8 cellular contexts compared by ENCODE assay signal in genomic region chr6:136792066-136792944, GRCh38. TPM values are rescaled to one million over a fixed set of nuclear protein-coding genes. Genes with fewer than 3 reads are reported as not detected.
DNase-seq lines count a peak whose midpoint lies in the region; ATAC-seq and TF ChIP-seq lines count a peak whose summit lies in the region.

TSS of gene MAP3K5 (minus strand) at chr6:136792477. CDS start at chr6:136792157, 320 bp downstream.

- H3K9me3 ChIP-seq in neural progenitor cell (ENCODE audit: low read depth) (no peaks in the 10 kb centered on the region), stomach smooth muscle (ENCODE audit: control insufficient read depth in 2 of 2, low read length in 2 of 2) (no peaks in the 10 kb centered on the region)

- H3K9me3 Mint-ChIP-seq in activated T-helper 2 cell treated with anti-CD3 and anti-CD28 coated beads, Interferon-gamma antibody, Interleukin-2, Interleukin-4, amounts not matched to agents 10 μg/mL and 5 μg/mL and 100 μg/mL, durations not matched to agents 14 hours and 24 hours and 36 hours: no peaks in the 10 kb centered on the region
- peaks cover 3% of the 10 kb centered on the region for H3K9me3 Mint-ChIP-seq in neural progenitor cell

- H3K27ac ChIP-seq in neural progenitor cell: no peak within 1 kb of the TSS
- H3K27ac ChIP-seq in stomach smooth muscle (ENCODE audit: low read length): peak within 1 kb of the TSS; percentile 82

- peaks cover 33% of the 10 kb centered on the region for H3K4me1 Mint-ChIP-seq in activated T-helper 2 cell treated with anti-CD3 and anti-CD28 coated beads, Interferon-gamma antibody, Interleukin-2, Interleukin-4, amounts not matched to agents 10 μg/mL and 5 μg/mL and 100 μg/mL, durations not matched to agents 14 hours and 24 hours and 36 hours (ENCODE audit: low read depth)
- H3K4me1 Mint-ChIP-seq in neural progenitor cell: peaks cover 6% of the 10 kb centered on the region

- no peaks in the 10 kb centered on the region for H3K79me2 ChIP-seq in neural progenitor cell (ENCODE audit: low read depth)

- no peaks in the 10 kb centered on the region for H3F3A ChIP-seq in neural progenitor cell (ENCODE audit: low read depth)

- H3K27me3 Mint-ChIP-seq in activated T-helper 2 cell treated with anti-CD3 and anti-CD28 coated beads, Interferon-gamma antibody, Interleukin-2, Interleukin-4, amounts not matched to agents 10 μg/mL and 5 μg/mL and 100 μg/mL, durations not matched to agents 14 hours and 24 hours and 36 hours (ENCODE audit: low read depth): peaks cover 9% of the 10 kb centered on the region
- peaks cover 24% of the 10 kb centered on the region for H3K27me3 Mint-ChIP-seq in neural progenitor cell (ENCODE audit: insufficient read depth, low read depth)

- H3K27me3 ChIP-seq in neural progenitor cell (peaks cover 67% of the 10 kb centered on the region), stomach smooth muscle (ENCODE audit: control insufficient read depth in 1 of 2, insufficient read depth in 2 of 2, low read length in 2 of 2) (no peaks in the 10 kb centered on the region)

- H3K4me1 ChIP-seq in neural progenitor cell (peaks cover 5% of the 10 kb centered on the region), stomach smooth muscle (ENCODE audit: control insufficient read depth, insufficient read depth, low read length) (peaks cover 6% of the 10 kb centered on the region)

- H2AFZ ChIP-seq in neural progenitor cell (replicated peaks): peak within 1 kb of the TSS; percentile 94

- H3K36me3 ChIP-seq in neural progenitor cell (no peaks in the 10 kb centered on the region), stomach smooth muscle (ENCODE audit: control insufficient read depth in 2 of 2, insufficient read depth in 2 of 2, low read length in 2 of 2) (no peaks in the 10 kb centered on the region)

- H3K9ac ChIP-seq in neural progenitor cell: no peak within 1 kb of the TSS
- H3K9ac ChIP-seq in stomach smooth muscle (ENCODE audit: low read length in 2 of 2): peak within 1 kb of the TSS; percentile 84 to 89

- H3K4me2 ChIP-seq in neural progenitor cell: peak within 1 kb of the TSS; percentile 78

- peak; percentile 63 for ATAC-seq in GM21723 (IDR thresholded peaks at IDR 0.05; ENCODE audit: unreplicated experiment)

- peak within 1 kb of the TSS; percentile 96 for H3K27ac Mint-ChIP-seq in activated T-helper 2 cell treated with anti-CD3 and anti-CD28 coated beads, Interferon-gamma antibody, Interleukin-2, Interleukin-4, amounts not matched to agents 10 μg/mL and 5 μg/mL and 100 μg/mL, durations not matched to agents 14 hours and 24 hours and 36 hours
- peak within 1 kb of the TSS; percentile 62 for H3K27ac Mint-ChIP-seq in neural progenitor cell

- DNase-seq in Daoy (ENCODE audit: low read depth) (peak; percentile 86), KBM-7 (peak; percentile 91), RPMI8226 (peak; percentile 92), fibroblast of the aortic adventitia (ENCODE audit: low read depth) (peak; percentile 70), neural progenitor cell (ENCODE audit: low spot score) (peak; percentile 75)
- peak; percentile 84 for DNase-seq in activated T-helper 2 cell treated with anti-CD3 and anti-CD28 coated beads, Interferon-gamma antibody, Interleukin-2, Interleukin-4, amounts not matched to agents 10 μg/mL and 5 μg/mL and 100 μg/mL, durations not matched to agents 14 hours and 24 hours and 36 hours (ENCODE audit: low spot score)

- H4K20me1 ChIP-seq in neural progenitor cell (ENCODE audit: low read depth): no peaks in the 10 kb centered on the region

- H3K4me3 ChIP-seq in fibroblast of the aortic adventitia (ENCODE audit: low read depth, low read length): peak within 1 kb of the TSS; percentile 92
- H3K4me3 ChIP-seq in neural progenitor cell: peak within 1 kb of the TSS; percentile 51
- peak within 1 kb of the TSS; percentile 92 for H3K4me3 ChIP-seq in stomach smooth muscle (ENCODE audit: low read length in 2 of 2)

- peak; percentile 54 for TF ChIP-seq CTCF in fibroblast of the aortic adventitia (IDR thresholded peaks at IDR 0.05; ENCODE audit: insufficient read depth, low read length)
- no peak for TF ChIP-seq CTCF in neural progenitor cell (IDR thresholded peaks at IDR 0.05)

- H3K36me3 Mint-ChIP-seq in activated T-helper 2 cell treated with anti-CD3 and anti-CD28 coated beads, Interferon-gamma antibody, Interleukin-2, Interleukin-4, amounts not matched to agents 10 μg/mL and 5 μg/mL and 100 μg/mL, durations not matched to agents 14 hours and 24 hours and 36 hours (ENCODE audit: low read depth): peaks cover 8% of the 10 kb centered on the region
- H3K36me3 Mint-ChIP-seq in neural progenitor cell: peaks cover 5% of the 10 kb centered on the region

- intact Hi-C loops in activated T-helper 2 cell treated with anti-CD3 and anti-CD28 coated beads, Interferon-gamma antibody, Interleukin-2, Interleukin-4, amounts not matched to agents 10 μg/mL and 5 μg/mL and 100 μg/mL, durations not matched to agents 14 hours and 24 hours and 36 hours (cut with micrococcal nuclease): loop anchor here (2.0 to 5.0 kb wide), 2 partner anchors 30 to 90 kb away; partner anchors contain the start of gene PEX7

- in situ Hi-C loops in KBM-7 (cut with MboI; ENCODE audit: low pct_unique_long_range_greater_than_20kb, low sequenced_read_pairs): loop anchor here (25.0 kb wide), 1 partner anchor 430 kb away; no protein-coding TSS in a partner anchor

- H3K4me3 Mint-ChIP-seq in activated T-helper 2 cell treated with anti-CD3 and anti-CD28 coated beads, Interferon-gamma antibody, Interleukin-2, Interleukin-4, amounts not matched to agents 10 μg/mL and 5 μg/mL and 100 μg/mL, durations not matched to agents 14 hours and 24 hours and 36 hours (ENCODE audit: low read depth): peak within 1 kb of the TSS; percentile 92
- peak within 1 kb of the TSS; percentile 92 for H3K4me3 Mint-ChIP-seq in neural progenitor cell

RNA-seq across cellular contexts. Expression of gene MAP3K5, which starts in this region (rescaled TPM):
- 1.2 and 3.4 TPM in 2 replicates for total RNA-seq in Daoy (2014; rRNA removed; shearing (Covaris generic))
- 6.1 and 6.5 TPM in 2 replicates for total RNA-seq in activated T-helper 2 cell treated with anti-CD3 and anti-CD28 coated beads, Interferon-gamma antibody, Interleukin-2, Interleukin-4, amounts not matched to agents 10 μg/mL and 5 μg/mL and 100 μg/mL, durations not matched to agents 14 hours and 24 hours and 36 hours
- total RNA-seq in fibroblast of the aortic adventitia (ENCODE audit: low replicate concordance): 1.9 and 15.5 TPM in 2 replicates
- 0.02 and 0.28 TPM in 2 replicates for total RNA-seq in neural progenitor cell (ENCODE audit: low replicate concordance)

Comparison
In these comparisons a context has a peak if more than half of its experiments do, and no peak if none do; other contexts are left out.
1. Peak in DNase-seq, H3K4me3 ChIP-seq and H3K4me2 ChIP-seq in neural progenitor cell; RNA of the gene not detected or under 1 TPM.